In genomic region chr10:215444-215843, GRCh38 we compare ENCODE assay signal across 11 cellular contexts.
"Had no signal": no experiment of that assay in that cellular context is flagged by ENCODE, and none has a peak within 500 bp of the region (broad histone marks: within the 10 kb centered on the region; RNA-seq: fewer than 3 reads in every experiment).

No MANE protein-coding gene starts in this region.

- H3K9me3 ChIP-seq: HAP-1 had no signal

- H2AFZ ChIP-seq: GM23248, GM23338 had no signal

- H3K36me3 ChIP-seq: HAP-1 had no signal

- FAIRE-seq: H1, H54 had no signal

- H3K4me2 ChIP-seq: GM23338 had no signal

- H3K4me3 ChIP-seq: GM23248, GM23338, HAP-1 had no signal

- H3K27ac ChIP-seq: GM23248 had no signal

- DNase-seq: GM23248, GOT3, H7, H9, HCEC 1CT, HFFc6 had no signal

- H3K9ac ChIP-seq: GM23248 had no signal

- H3K4me1 ChIP-seq: HAP-1 had no signal

- ATAC-seq: GM23338, HCT116 had no signal
